ENCODE assay signal across 25 cellular contexts in genomic region chr15:39236375-39236774, GRCh38.
"Had no signal": no experiment of that assay in that cellular context is flagged by ENCODE, and none has a peak within 500 bp of the region (broad histone marks: within the 10 kb centered on the region; RNA-seq: fewer than 3 reads in every experiment).

No MANE protein-coding gene starts in this region.

- H3K4me3 Mint-ChIP-seq: activated B cell treated with CpG ODN at 0.5 μM for 24 hours; activated CD4-positive, alpha-beta T cell treated with anti-CD3 and anti-CD28 coated beads, Interleukin-2, amount 10 ng/mL, durations not matched to agents 24 days and 14 days; activated naive CD8-positive, alpha-beta T cell treated with anti-CD3 and anti-CD28 coated beads, Interleukin-2, amount 50 U/mL, for 24 hours; activated T-cell treated with anti-CD3 and anti-CD28 coated beads, Interleukin-2, amount 50 U/mL, for 4 hours; T-helper 17 cell had no signal

- DNase-seq: activated B cell treated with CpG ODN at 0.5 μM for 24 hours; activated CD4-positive, alpha-beta T cell treated with anti-CD3 and anti-CD28 coated beads for 1 hour; activated CD4-positive, alpha-beta T cell treated with anti-CD3 and anti-CD28 coated beads, Interleukin-2, amount 10 ng/mL, durations not matched to agents 24 days and 14 days; activated CD4-positive, alpha-beta T cell treated with anti-CD3 and anti-CD28 coated beads, Interleukin-2, amount 50 U/mL, for 48 hours; activated CD8-positive, alpha-beta memory T cell treated with anti-CD3 and anti-CD28 coated beads for 24 hours; activated effector memory CD4-positive, alpha-beta T cell treated with anti-CD3 and anti-CD28 coated beads, Interleukin-2, amount 50 U/mL, for 16 hours; activated naive CD4-positive, alpha-beta T cell treated with Interleukin-2 at 50 U/mL for 16 hours; activated naive CD8-positive, alpha-beta T cell treated with anti-CD3 and anti-CD28 coated beads, Interleukin-2, amount 50 U/mL, for 24 hours; activated T-cell treated with anti-CD3 and anti-CD28 coated beads, Interleukin-2, amount 50 U/mL, for 4 hours; amniotic stem cell; body of pancreas; central memory CD4-positive, alpha-beta T cell; KG1; NCI-H1092; NCI-H1417; NCI-H2029; NCI-H2107; NCI-H510A treated with DMSO at 0.1 percent for 48 hours; NCI-H69; NK-92 treated with Interleukin-12 subunit alpha and Interleukin-12 subunit beta, amount 100 ng/mL, for 24 hours; SIG-M5; T-helper 17 cell; T-helper 9 cell had no signal

- H3K27me3 ChIP-seq: ascending aorta, body of pancreas had no signal

- H3K9me3 ChIP-seq: ascending aorta, body of pancreas had no signal

- H3K27ac Mint-ChIP-seq: activated B cell treated with CpG ODN at 0.5 μM for 24 hours; activated CD4-positive, alpha-beta T cell treated with anti-CD3 and anti-CD28 coated beads, Interleukin-2, amount 10 ng/mL, durations not matched to agents 24 days and 14 days; activated naive CD4-positive, alpha-beta T cell treated with anti-CD3 and anti-CD28 coated beads, Interleukin-2, amount 50 U/mL, for 72 hours; activated naive CD8-positive, alpha-beta T cell treated with anti-CD3 and anti-CD28 coated beads, Interleukin-2, amount 50 U/mL, for 24 hours; T-helper 17 cell had no signal

- H3K36me3 Mint-ChIP-seq: activated naive CD4-positive, alpha-beta T cell treated with anti-CD3 and anti-CD28 coated beads, Interleukin-2, amount 50 U/mL, for 72 hours had no signal

- ATAC-seq: activated naive CD4-positive, alpha-beta T cell treated with anti-CD3 and anti-CD28 coated beads, Interleukin-2, amount 50 U/mL, for 72 hours; activated naive CD8-positive, alpha-beta T cell treated with anti-CD3 and anti-CD28 coated beads, Interleukin-2, amount 50 U/mL, for 24 hours; activated T-cell treated with anti-CD3 and anti-CD28 coated beads, Interleukin-2, amount 50 U/mL, for 4 hours; body of pancreas; T-helper 17 cell had no signal

- H3K4me3 ChIP-seq: ascending aorta, body of pancreas had no signal

- H3K4me1 ChIP-seq: ascending aorta, body of pancreas had no signal

- H3K36me3 ChIP-seq: ascending aorta had no signal

- H3K9me3 Mint-ChIP-seq: activated B cell treated with CpG ODN at 0.5 μM for 24 hours; activated naive CD4-positive, alpha-beta T cell treated with anti-CD3 and anti-CD28 coated beads, Interleukin-2, amount 50 U/mL, for 72 hours; activated T-cell treated with anti-CD3 and anti-CD28 coated beads, Interleukin-2, amount 50 U/mL, for 4 hours had no signal

- H3K27ac ChIP-seq: ascending aorta, body of pancreas had no signal

- H3K4me1 Mint-ChIP-seq: activated B cell treated with CpG ODN at 0.5 μM for 24 hours; activated naive CD8-positive, alpha-beta T cell treated with anti-CD3 and anti-CD28 coated beads, Interleukin-2, amount 50 U/mL, for 24 hours; T-helper 17 cell had no signal

- H3K27me3 Mint-ChIP-seq: activated B cell treated with CpG ODN at 0.5 μM for 24 hours had no signal
